12 cellular contexts compared by ENCODE assay signal in the genomic region with DNA sequence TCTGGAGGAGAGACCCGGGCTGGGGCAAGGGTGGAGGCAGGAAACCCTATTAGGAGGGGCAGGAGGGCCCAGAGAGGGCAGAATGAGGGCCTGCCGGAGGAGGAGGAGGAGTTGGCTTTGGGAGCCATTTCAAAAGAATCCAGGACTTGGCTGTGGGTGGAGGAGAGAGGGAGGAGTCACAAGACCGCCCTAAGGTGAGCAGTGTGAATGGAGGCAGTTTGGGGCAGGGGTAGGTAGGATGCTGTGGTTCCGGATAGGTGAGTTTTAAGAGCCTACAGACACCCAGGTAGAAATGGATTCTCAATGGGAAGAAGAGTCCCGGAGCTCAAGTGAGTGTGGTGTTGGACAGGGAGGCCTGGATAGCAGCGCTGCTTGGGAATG.
DNase-seq lines count a peak whose midpoint lies in the region; ATAC-seq, FAIRE-seq and TF ChIP-seq lines count a peak whose summit lies in the region.
"Had no signal": no experiment of that assay in that cellular context is flagged by ENCODE, and none has a peak within 500 bp of the region (broad histone marks: within the 10 kb centered on the region; RNA-seq: fewer than 3 reads in every experiment).

No MANE protein-coding gene starts in this region.

- peaks cover 34% of the 10 kb centered on the region for H3K36me3 Mint-ChIP-seq in GM23338 (ENCODE audit: low read depth)

- POLR2A ChIA-PET in RWPE1 (lab: Yijun Ruan, JAX; ENCODE audit: low non-redundant PET) (no interaction called here), HepG2 (lab: Yijun Ruan, JAX) (interaction anchor here (1.4 kb wide), 1 partner anchor 159 kb away, joined by 5 read pairs; no protein-coding TSS in a partner anchor)

- H3K4me3 ChIP-seq in GM23338 (peak overlapping the region; percentile 6; the same call in 1 of the 2 replicates), esophagus squamous epithelium (no peak overlapping the region), HepG2 (replicated peaks in 1 of 3; ENCODE audit: insufficient read depth in 1 of 3, low read depth in 2 of 3, low read length in 3 of 3) (no peak overlapping the region)

- H3K27me3 Mint-ChIP-seq in GM23338 (ENCODE audit: insufficient read depth, low read depth, poor library complexity) = peaks cover 49% of the 10 kb centered on the region

- 0 out of 3 replicates have a peak, but pooled peaks cover 4% of the 10 kb centered on the region for H3K9me3 Mint-ChIP-seq in GM23338
- H3K9me3 Mint-ChIP-seq: T-helper 2 cell treated with Interferon-gamma antibody and Interleukin-4, amounts not matched to agents 5 μg/mL and 100 μg/mL, for 36 hours had no signal

- H3K4me2 ChIP-seq in GM23338 (peak overlapping the region; percentile 90), HepG2 (ENCODE audit: low read depth, low read length) (no peak overlapping the region)

- H3K27me3 ChIP-seq in GM23338 (ENCODE audit: insufficient read depth) (peaks cover 21% of the 10 kb centered on the region), esophagus squamous epithelium (peaks cover 0 to 26% (median 0%) of the 10 kb centered on the region in 4 donors), HepG2 (ENCODE audit: control insufficient read depth in 1 of 2, insufficient read depth in 2 of 2, low read length in 2 of 2) (peaks cover 9 to 78% of the 10 kb centered on the region in 2 experiments; a peak in 4 of 5 replicates)

- peak overlapping the region; percentile 77 for H3K27ac Mint-ChIP-seq in GM23338
- H3K27ac Mint-ChIP-seq: activated CD4-positive, alpha-beta T cell treated with anti-CD3 and anti-CD28 coated beads for 36 hours had no signal

- CTCF ChIA-PET in RWPE1 (lab: Yijun Ruan, JAX) = interaction anchor here (0.6 to 2.6 kb wide), 5 partner anchors 14 to 155 kb away, joined by 3 to 14 read pairs (median 6); no protein-coding TSS in a partner anchor
- CTCF ChIA-PET in HepG2 (lab: Yijun Ruan, JAX; ENCODE audit: low intra/inter-chr PET ratio, low total read pairs) = interaction anchor here (0.9 to 2.5 kb wide), 3 partner anchors 16 to 159 kb away, joined by 3 to 18 read pairs (median 14); no protein-coding TSS in a partner anchor

- in situ Hi-C loops in HepG2 (cut with HindIII; ENCODE audit: extremely low pct_ligation_motif_present, low pct_unique_long_range_greater_than_20kb) = no loop called here

- no peaks in the 10 kb centered on the region for H3K9me3 ChIP-seq in esophagus squamous epithelium
- no peaks in the 10 kb centered on the region for H3K9me3 ChIP-seq in HepG2 (ENCODE audit: low read length)

- 70 to 81% methylated on average over 5 to 6 of the region's 6 CpGs for WGBS in esophagus squamous epithelium, 2 donors
- WGBS in HepG2 (ENCODE audit: low lambda C conversion rate) = 35% methylated on average over 6 of the region's 6 CpGs

- intact Hi-C loops in esophagus squamous epithelium (cut with DNase I) (no loop called here), sciatic nerve (cut with DNase I) (no loop called here), HepG2 (cut with micrococcal nuclease; ENCODE audit: unreplicated experiment) (loop anchor here (5.0 kb wide), 1 partner anchor 159 kb away; no protein-coding TSS in a partner anchor)

- H2AFZ ChIP-seq in GM23338 (no peak overlapping the region), HepG2 (ENCODE audit: low read length) (no peak overlapping the region)

- H3F3A ChIP-seq in GM23338 (replicated peaks; ENCODE audit: low read depth) = peaks cover 35% of the 10 kb centered on the region

- TF ChIP-seq RAD21 in HepG2 (CRISPR knock-in tag; IDR thresholded peaks at IDR 0.05) = no peak

- no peak overlapping the region for H3K9ac ChIP-seq in HepG2 (ENCODE audit: insufficient read depth, low read depth, low read length)

- no peak for FAIRE-seq in HepG2 (lab: Jason Lieb, UNC)

- H3K79me2 ChIP-seq in GM23338 (replicated peaks; ENCODE audit: insufficient read depth) = no peaks in the 10 kb centered on the region
- H3K79me2 ChIP-seq in HepG2 (ENCODE audit: insufficient read depth, low read length) = no peaks in the 10 kb centered on the region

- no peak for TF ChIP-seq POLR2A in esophagus squamous epithelium (IDR thresholded peaks at IDR 0.05)
- TF ChIP-seq POLR2A in GM18505 (IDR thresholded peaks at IDR 0.05; ENCODE audit: borderline replicate concordance, extremely low read depth, insufficient read depth, insufficient read length) = no peak
- no peak for TF ChIP-seq POLR2A in HepG2 (IDR thresholded peaks at IDR 0.05; ENCODE audit: insufficient read depth in 1 of 2, low read depth in 2 of 2, low read length in 2 of 2)

- H3K4me1 Mint-ChIP-seq in GM23338 = peaks cover 42% of the 10 kb centered on the region

- peak overlapping the region; percentile 89 for H3K27ac ChIP-seq in GM23338 (ENCODE audit: low read depth)
- H3K27ac ChIP-seq in RWPE1 = peak overlapping the region; percentile 59
- peak overlapping the region in 3 of 4 donors; percentile 16 to 44 (median 36) for H3K27ac ChIP-seq in esophagus squamous epithelium
- no peak overlapping the region for H3K27ac ChIP-seq in HepG2 (ENCODE audit: extremely low read length, insufficient read depth, low read length)
- H3K27ac ChIP-seq: C4-2B had no signal

- no peaks in the 10 kb centered on the region for H3K9me2 ChIP-seq in GM23338 (ENCODE audit: insufficient read depth)

- TF ChIP-seq EP300 in HepG2 (IDR thresholded peaks at IDR 0.05; ENCODE audit: low read depth in 2 of 2, low read length in 2 of 2) = no peak
- no peak for TF ChIP-seq EP300 in HepG2 (CRISPR knock-in tag; IDR thresholded peaks at IDR 0.05; ENCODE audit: borderline replicate concordance)

- BruUV-seq in HepG2 (replicated peaks; lab: Mats Ljungman, UMichigan) = no TSS peak

- H3K36me3 ChIP-seq in GM23338 (ENCODE audit: insufficient read depth) = no peaks in the 10 kb centered on the region
- H3K36me3 ChIP-seq in esophagus squamous epithelium = peaks cover 7 to 62% (median 13%) of the 10 kb centered on the region in 3 donors
- no peaks in the 10 kb centered on the region for H3K36me3 ChIP-seq in HepG2 (replicated peaks in 1 of 2; ENCODE audit: control insufficient read depth in 1 of 2, insufficient read depth in 2 of 2, low read length in 2 of 2)

- TF ChIP-seq CTCF in GM23338 (conservative IDR thresholded peaks at IDR 0.05; ENCODE audit: low read depth in 2 of 2) (no peak), RWPE1 (conservative IDR thresholded peaks at IDR 0.05; ENCODE audit: low read depth) (no peak), esophagus squamous epithelium (IDR thresholded peaks at IDR 0.05) (no peak), HepG2 (CRISPR knock-in tag; IDR thresholded peaks at IDR 0.05) (no peak)

- H3K4me1 ChIP-seq in GM23338 (ENCODE audit: insufficient read depth) (peaks cover 31% of the 10 kb centered on the region), esophagus squamous epithelium (peaks cover 3 to 35% (median 22%) of the 10 kb centered on the region in 3 donors), HepG2 (ENCODE audit: insufficient read depth, low read length) (peaks cover 25% of the 10 kb centered on the region)

- peak overlapping the region; percentile 73 for H3K4me3 Mint-ChIP-seq in GM23338
- H3K4me3 Mint-ChIP-seq: activated CD4-positive, alpha-beta T cell treated with anti-CD3 and anti-CD28 coated beads for 36 hours; T-helper 2 cell treated with Interferon-gamma antibody and Interleukin-4, amounts not matched to agents 5 μg/mL and 100 μg/mL, for 36 hours had no signal

- DNase-seq in GM23338 (ENCODE audit: low spot score) = peak; percentile 62
- DNase-seq in RWPE1 (ENCODE audit: low spot score) = no peak
- no peak for DNase-seq in esophagus squamous epithelium (lab: John Stamatoyannopoulos, UW)
- DNase-seq in sciatic nerve (ENCODE audit: low spot score) = no peak
- no peak for DNase-seq in NCI-H510A (lab: John Stamatoyannopoulos, UW)
- no peak for DNase-seq in HepG2 (ENCODE audit: low spot score)
- DNase-seq: activated CD4-positive, alpha-beta T cell treated with anti-CD3 and anti-CD28 coated beads for 36 hours; HCEC 1CT; MM.1S had no signal

- ATAC-seq in GM23338 (peak; percentile 10), sciatic nerve (peak; percentile 28), GM18505 (IDR thresholded peaks at IDR 0.05; ENCODE audit: unreplicated experiment) (no peak), HepG2 (no peak)

- H4K20me1 ChIP-seq in GM23338 (replicated peaks; ENCODE audit: insufficient read depth) (no peaks in the 10 kb centered on the region; the same call in 1 of the 2 replicates), HepG2 (ENCODE audit: insufficient read depth, low read length) (no peaks in the 10 kb centered on the region)

TF ChIP-seq in GM23338, 12 proteins besides CTCF, POLR2A, EP300 and RAD21:
- TF ChIP-seq POLR2AphosphoS5 (IDR thresholded peaks at IDR 0.05; ENCODE audit: low read depth) = 0 out of 2 replicates have a peak, but pooled peaks have one; percentile 11
- TF ChIP-seq ZNF114 (CRISPR knock-in tag; IDR thresholded peaks at IDR 0.05) = no peak

TF ChIP-seq in HepG2, 621 proteins besides CTCF, POLR2A, EP300 and RAD21 (continues in another document):
- TF ChIP-seq, protein P1, sequence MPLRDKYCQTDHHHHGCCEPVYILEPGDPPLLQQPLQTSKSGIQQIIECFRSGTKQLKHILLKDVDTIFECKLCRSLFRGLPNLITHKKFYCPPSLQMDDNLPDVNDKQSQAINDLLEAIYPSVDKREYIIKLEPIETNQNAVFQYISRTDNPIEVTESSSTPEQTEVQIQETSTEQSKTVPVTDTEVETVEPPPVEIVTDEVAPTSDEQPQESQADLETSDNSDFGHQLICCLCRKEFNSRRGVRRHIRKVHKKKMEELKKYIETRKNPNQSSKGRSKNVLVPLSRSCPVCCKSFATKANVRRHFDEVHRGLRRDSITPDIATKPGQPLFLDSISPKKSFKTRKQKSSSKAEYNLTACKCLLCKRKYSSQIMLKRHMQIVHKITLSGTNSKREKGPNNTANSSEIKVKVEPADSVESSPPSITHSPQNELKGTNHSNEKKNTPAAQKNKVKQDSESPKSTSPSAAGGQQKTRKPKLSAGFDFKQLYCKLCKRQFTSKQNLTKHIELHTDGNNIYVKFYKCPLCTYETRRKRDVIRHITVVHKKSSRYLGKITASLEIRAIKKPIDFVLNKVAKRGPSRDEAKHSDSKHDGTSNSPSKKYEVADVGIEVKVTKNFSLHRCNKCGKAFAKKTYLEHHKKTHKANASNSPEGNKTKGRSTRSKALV (CRISPR knock-in tag; IDR thresholded peaks at IDR 0.05) = no peak

Comparison
In these comparisons a context has a peak if more than half of its experiments do, and no peak if none do; other contexts are left out.
1. ATAC-seq: peak in GM23338 (single experiment) and sciatic nerve (single experiment); none in GM18505 (single experiment) and HepG2 (single experiment).